ENCODE assay signal across 24 cellular contexts in genomic region chr4:155643087-155643486, GRCh38. TPM values are rescaled to one million over a fixed set of nuclear protein-coding genes. Genes with fewer than 3 reads are reported as not detected.
DNase-seq lines count a peak whose midpoint lies in the region; ATAC-seq, FAIRE-seq and TF ChIP-seq lines count a peak whose summit lies in the region.
"Had no signal": no experiment of that assay in that cellular context is flagged by ENCODE, and none has a peak within 500 bp of the region (broad histone marks: within the 10 kb centered on the region; RNA-seq: fewer than 3 reads in every experiment).

No MANE protein-coding gene starts in this region.

- H3K9me2 ChIP-seq in Loucy (replicated peaks; ENCODE audit: low read depth, low read length) = no peaks in the 10 kb centered on the region

- H3K27ac ChIP-seq in KMS-11 (peak overlapping the region; percentile 93; the same call in 1 of the 2 replicates), left lung (no peak overlapping the region), neural progenitor cell (no peak overlapping the region), kidney (ENCODE audit: low read depth in 2 of 2, low read length in 2 of 2) (no peak overlapping the region)
- H3K27ac ChIP-seq: 22Rv1; A549; BLaER1 treated with 17β-estradiol and CSF1 and Interleukin-3, amounts not matched to agents 10 nM and 100 nM; C4-2B had no signal

- TF ChIP-seq CTCF in KMS-11 (conservative IDR thresholded peaks at IDR 0.05; ENCODE audit: low read depth, low read length) (no peak), Loucy (conservative IDR thresholded peaks at IDR 0.05; ENCODE audit: low read length) (no peak), left lung (IDR thresholded peaks at IDR 0.05) (no peak), neural progenitor cell (IDR thresholded peaks at IDR 0.05) (no peak), kidney (IDR thresholded peaks at IDR 0.05; ENCODE audit: borderline replicate concordance, extremely low read depth, insufficient read depth) (no peak)

- peak; percentile 82 for ATAC-seq in left lung
- ATAC-seq in activated naive CD4-positive, alpha-beta T cell treated with anti-CD3 and anti-CD28 coated beads, Interleukin-2, amount 50 U/mL, for 72 hours = no peak
- no peak for ATAC-seq in GM21717 (IDR thresholded peaks at IDR 0.05; ENCODE audit: unreplicated experiment)
- ATAC-seq: A549; CD8-positive, alpha-beta T cell; GM12878 had no signal

- H3K27me3 Mint-ChIP-seq in neural progenitor cell (ENCODE audit: insufficient read depth, low read depth) = no peaks in the 10 kb centered on the region
- H3K27me3 Mint-ChIP-seq: B cell; CD4-positive, alpha-beta T cell had no signal

- H3K36me3 Mint-ChIP-seq in neural progenitor cell = no peaks in the 10 kb centered on the region
- H3K36me3 Mint-ChIP-seq in activated naive CD4-positive, alpha-beta T cell treated with anti-CD3 and anti-CD28 coated beads, Interleukin-2, amount 50 U/mL, for 72 hours = peaks cover 0 to 6% of the 10 kb centered on the region in 2 donors
- H3K36me3 Mint-ChIP-seq: CD8-positive, alpha-beta T cell had no signal

- peaks cover 3% of the 10 kb centered on the region for H3K9me3 Mint-ChIP-seq in neural progenitor cell
- H3K9me3 Mint-ChIP-seq in activated naive CD4-positive, alpha-beta T cell treated with anti-CD3 and anti-CD28 coated beads, Interleukin-2, amount 50 U/mL, for 72 hours = no peaks in the 10 kb centered on the region
- H3K9me3 Mint-ChIP-seq: CD4-positive, alpha-beta T cell; CD8-positive, alpha-beta T cell had no signal

- peak overlapping the region; percentile 15 for H3K27ac Mint-ChIP-seq in neural progenitor cell
- no peak overlapping the region for H3K27ac Mint-ChIP-seq in activated naive CD4-positive, alpha-beta T cell treated with anti-CD3 and anti-CD28 coated beads, Interleukin-2, amount 50 U/mL, for 72 hours
- H3K27ac Mint-ChIP-seq: B cell; CD4-positive, alpha-beta T cell; CD8-positive, alpha-beta T cell had no signal

- no peaks in the 10 kb centered on the region for H3K36me3 ChIP-seq in KMS-11 (ENCODE audit: insufficient read depth)
- no peaks in the 10 kb centered on the region for H3K36me3 ChIP-seq in Loucy (ENCODE audit: insufficient read depth, low read length)
- H3K36me3 ChIP-seq in left lung = no peaks in the 10 kb centered on the region
- H3K36me3 ChIP-seq in neural progenitor cell = no peaks in the 10 kb centered on the region
- no peaks in the 10 kb centered on the region for H3K36me3 ChIP-seq in kidney (ENCODE audit: control insufficient read depth in 1 of 2, insufficient read depth in 2 of 2, low read length in 2 of 2)
- H3K36me3 ChIP-seq: BLaER1 treated with 17β-estradiol and CSF1 and Interleukin-3, amounts not matched to agents 10 nM and 100 nM had no signal

- no peak overlapping the region for H3K9ac ChIP-seq in KMS-11
- H3K9ac ChIP-seq in Loucy (ENCODE audit: low read depth, low read length, poor library complexity, severe bottlenecking) = no peak overlapping the region
- no peak overlapping the region for H3K9ac ChIP-seq in neural progenitor cell
- H3K9ac ChIP-seq in kidney (ENCODE audit: low read length in 2 of 2) = no peak overlapping the region
- H3K9ac ChIP-seq: BLaER1 treated with 17β-estradiol and CSF1 and Interleukin-3, amounts not matched to agents 10 nM and 100 nM had no signal

- H3K79me2 ChIP-seq in KMS-11 (ENCODE audit: insufficient read depth, low read depth) (no peaks in the 10 kb centered on the region), Loucy (ENCODE audit: insufficient read depth, low read length) (no peaks in the 10 kb centered on the region), neural progenitor cell (ENCODE audit: low read depth) (no peaks in the 10 kb centered on the region)

- no peaks in the 10 kb centered on the region for H3K27me3 ChIP-seq in KMS-11 (ENCODE audit: insufficient read depth, low read depth)
- H3K27me3 ChIP-seq in Loucy (ENCODE audit: insufficient read depth, low read length, poor library complexity, severe bottlenecking) = no peaks in the 10 kb centered on the region
- H3K27me3 ChIP-seq in left lung = no peaks in the 10 kb centered on the region
- no peaks in the 10 kb centered on the region for H3K27me3 ChIP-seq in neural progenitor cell
- H3K27me3 ChIP-seq: BLaER1 treated with 17β-estradiol and CSF1 and Interleukin-3, amounts not matched to agents 10 nM and 100 nM had no signal

- H4K20me1 ChIP-seq in KMS-11 (ENCODE audit: insufficient read depth) (no peaks in the 10 kb centered on the region), Loucy (ENCODE audit: insufficient read depth, low read length, poor library complexity, severe bottlenecking) (no peaks in the 10 kb centered on the region), neural progenitor cell (ENCODE audit: low read depth) (no peaks in the 10 kb centered on the region)

- H3K4me1 ChIP-seq in KMS-11 (ENCODE audit: low read depth, poor library complexity, severe bottlenecking) (peaks cover 82% of the 10 kb centered on the region), Loucy (ENCODE audit: insufficient read depth, low read length, poor library complexity, severe bottlenecking) (peaks cover 45% of the 10 kb centered on the region), left lung (peaks cover 12 to 20% of the 10 kb centered on the region in 2 donors), neural progenitor cell (peaks cover 14% of the 10 kb centered on the region), kidney (ENCODE audit: control insufficient read depth in 1 of 2, insufficient read depth in 1 of 2, low read depth in 1 of 2, low read length in 2 of 2) (no peaks in the 10 kb centered on the region)
- H3K4me1 ChIP-seq: A549, Caco-2 had no signal

- H2AFZ ChIP-seq in KMS-11 (ENCODE audit: low read depth) (peak overlapping the region; percentile 31; the same call in 1 of the 2 replicates), Loucy (ENCODE audit: low read length) (peak overlapping the region; percentile 44), neural progenitor cell (replicated peaks) (no peak overlapping the region)

- no peak for DNase-seq in left lung
- no peak for DNase-seq in neural progenitor cell (ENCODE audit: low spot score)
- no peak for DNase-seq in activated naive CD4-positive, alpha-beta T cell treated with anti-CD3 and anti-CD28 coated beads, Interleukin-2, amount 50 U/mL, for 72 hours (ENCODE audit: low spot score in 2 of 2)
- no peak for DNase-seq in kidney
- no peak for DNase-seq in NCI-H1105 treated with DMSO at 0.1 percent for 48 hours (lab: John Stamatoyannopoulos, UW)
- DNase-seq: AML-193; Caco-2; Calu3; CD4-positive, alpha-beta T cell; CD8-positive, alpha-beta T cell; DMS79 treated with DMSO at 0.1 percent for 48 hours; GF-D8 had no signal

- H3K4me3 Mint-ChIP-seq in neural progenitor cell = no peak overlapping the region
- H3K4me3 Mint-ChIP-seq: B cell; CD4-positive, alpha-beta T cell; CD8-positive, alpha-beta T cell had no signal

- H3K4me2 ChIP-seq in KMS-11 = peak overlapping the region; percentile 5; the same call in 1 of the 2 replicates
- H3K4me2 ChIP-seq in Loucy (ENCODE audit: low read depth, low read length, poor library complexity, severe bottlenecking) = peak overlapping the region; percentile 3
- no peak overlapping the region for H3K4me2 ChIP-seq in neural progenitor cell
- H3K4me2 ChIP-seq: A549; BLaER1 treated with 17β-estradiol and CSF1 and Interleukin-3, amounts not matched to agents 10 nM and 100 nM had no signal

- H3K4me3 ChIP-seq in KMS-11 (IDR thresholded peaks at IDR 0.05; ENCODE audit: insufficient read depth, low read depth, low read length) (no peak overlapping the region), Loucy (ENCODE audit: low read length, poor library complexity, severe bottlenecking) (no peak overlapping the region), left lung (no peak overlapping the region), neural progenitor cell (no peak overlapping the region), kidney (ENCODE audit: low read length in 2 of 2) (no peak overlapping the region)
- H3K4me3 ChIP-seq: A549; BLaER1 treated with 17β-estradiol and CSF1 and Interleukin-3, amounts not matched to agents 10 nM and 100 nM; GM12878 had no signal

- intact Hi-C loops in left lung (cut with DNase I) = no loop called here
- intact Hi-C loops in kidney (cut with DNase I) = no loop called here

- H3F3A ChIP-seq in Loucy (ENCODE audit: low read depth) (peaks cover 18% of the 10 kb centered on the region), neural progenitor cell (ENCODE audit: low read depth) (peaks cover 10% of the 10 kb centered on the region)

- H3K4me1 Mint-ChIP-seq in neural progenitor cell = peaks cover 10% of the 10 kb centered on the region

- no peaks in the 10 kb centered on the region for H3K9me3 ChIP-seq in Loucy (ENCODE audit: insufficient read depth, low read depth, low read length)
- H3K9me3 ChIP-seq in left lung = no peaks in the 10 kb centered on the region
- H3K9me3 ChIP-seq in neural progenitor cell (ENCODE audit: low read depth) = no peaks in the 10 kb centered on the region
- no peaks in the 10 kb centered on the region for H3K9me3 ChIP-seq in kidney (ENCODE audit: control insufficient read depth in 1 of 2, low read length in 2 of 2)
- H3K9me3 ChIP-seq: A549; BLaER1 treated with 17β-estradiol and CSF1 and Interleukin-3, amounts not matched to agents 10 nM and 100 nM; Caco-2 had no signal

- no peak for FAIRE-seq in kidney (lab: Jason Lieb, UNC)
- FAIRE-seq: A549, G401.6, GM12878, GM12892, GM18507 had no signal

RNA-seq across cellular contexts. Expression of gene GUCY1A1, which starts 23.6 kb away (rescaled TPM):
- total RNA-seq in left lung (10 to 100 TPM; 78.0 to 92.7 TPM), neural progenitor cell (ENCODE audit: low replicate concordance) (1.5 and 2.5 TPM in 2 replicates), kidney (64.6 TPM)
- not detected for total RNA-seq in activated naive CD4-positive, alpha-beta T cell treated with anti-CD3 and anti-CD28 coated beads, Interleukin-2, amount 50 U/mL, for 72 hours
- polyA plus RNA-seq in kidney (ENCODE audit: insufficient read depth, low read depth, low replicate concordance) = 6.9 TPM
- total RNA-seq: Caco-2; CD4-positive, alpha-beta T cell; CD8-positive, alpha-beta T cell had no signal
- polyA plus RNA-seq: A549 had no signal

Comparison
In these comparisons a context has a peak if more than half of its experiments do, and no peak if none do; other contexts are left out.
1. RNA of gene GUCY1A1, which starts 23.6 kb away (total RNA-seq): 78.0 to 92.7 TPM in left lung and 64.6 TPM in kidney (single experiment); 1.5 to 2.5 TPM in neural progenitor cell and not detected in activated naive CD4-positive, alpha-beta T cell treated with anti-CD3 and anti-CD28 coated beads, Interleukin-2, amount 50 U/mL, for 72 hours; every median in the first group is over 10 times any median in the second.